12 cellular contexts compared by ENCODE assay signal in genomic region chr4:158860856-158861255, GRCh38.
DNase-seq lines count a peak whose midpoint lies in the region; ATAC-seq and TF ChIP-seq lines count a peak whose summit lies in the region.
"Had no signal": no experiment of that assay in that cellular context is flagged by ENCODE, and none has a peak within 500 bp of the region (broad histone marks: within the 10 kb centered on the region; RNA-seq: fewer than 3 reads in every experiment).

No MANE protein-coding gene starts in this region.

- intact Hi-C loops in CD8-positive, alpha-beta T cell (cut with DNase I, micrococcal nuclease), result no loop called here

- CTCF ChIA-PET in HEK293T (lab: Yijun Ruan, JAX), result interaction anchor here (0.6 to 1.7 kb wide), 3 partner anchors 9 to 370 kb away, joined by 4 to 7 read pairs (median 4); no protein-coding TSS in a partner anchor
- CTCF ChIA-PET in CD8-positive, alpha-beta T cell (lab: Charles Lee), result interaction anchor here (3.0 kb wide), 1 partner anchor 9 kb away, joined by 14 read pairs; no protein-coding TSS in a partner anchor

- no peak for TF ChIP-seq POLR2A in GM18505 (IDR thresholded peaks at IDR 0.05; ENCODE audit: borderline replicate concordance, extremely low read depth, insufficient read depth, insufficient read length)

- H3K36me3 Mint-ChIP-seq in CD8-positive, alpha-beta T cell, result peaks cover 48% of the 10 kb centered on the region

- no peaks in the 10 kb centered on the region for H3K27me3 Mint-ChIP-seq in CD8-positive, alpha-beta T cell (ENCODE audit: low read depth)

- no peaks in the 10 kb centered on the region for H3K9me3 ChIP-seq in CD8-positive, alpha-beta T cell (ENCODE audit: low read length)
- H3K9me3 ChIP-seq: colonic mucosa had no signal

- peak; percentile 68 for ATAC-seq in GM18505 (IDR thresholded peaks at IDR 0.05; ENCODE audit: unreplicated experiment)
- peak; percentile 80 for ATAC-seq in GM19452 (IDR thresholded peaks at IDR 0.05; ENCODE audit: unreplicated experiment)
- ATAC-seq in HG02852 (IDR thresholded peaks at IDR 0.05; ENCODE audit: unreplicated experiment), result peak; percentile 89
- ATAC-seq in HG03520 (IDR thresholded peaks at IDR 0.05; ENCODE audit: unreplicated experiment), result peak; percentile 76
- no peak for ATAC-seq in CD8-positive, alpha-beta T cell
- ATAC-seq: stimulated activated naive CD8-positive, alpha-beta T cell treated with anti-CD3 and anti-CD28 coated beads, Interleukin-15, Interleukin-2, amounts not matched to agents 100 U/mL and 50 U/mL, for 24 hours had no signal

- no peak overlapping the region for H3K27ac Mint-ChIP-seq in CD8-positive, alpha-beta T cell

- H3K4me3 Mint-ChIP-seq in CD8-positive, alpha-beta T cell, result no peak overlapping the region

- H3K36me3 ChIP-seq in CD8-positive, alpha-beta T cell (ENCODE audit: insufficient read depth, low read length), result no peaks in the 10 kb centered on the region

- H3K27me3 ChIP-seq in CD8-positive, alpha-beta T cell (ENCODE audit: insufficient read depth, low read length), result no peaks in the 10 kb centered on the region
- H3K27me3 ChIP-seq: colonic mucosa had no signal

- no peak for TF ChIP-seq CTCF in CD8-positive, alpha-beta T cell (IDR thresholded peaks at IDR 0.05)

- no peak overlapping the region for H3K27ac ChIP-seq in CD8-positive, alpha-beta T cell (ENCODE audit: low read depth, low read length)
- H3K27ac ChIP-seq: colonic mucosa had no signal

- no peaks in the 10 kb centered on the region for H3K4me1 ChIP-seq in CD8-positive, alpha-beta T cell (ENCODE audit: insufficient read depth, low read length)
- H3K4me1 ChIP-seq: colonic mucosa had no signal

- POLR2A ChIA-PET in HEK293T (lab: Yijun Ruan, JAX), result no interaction called here
- POLR2A ChIA-PET in CD8-positive, alpha-beta T cell (lab: Charles Lee), result no interaction called here

- no peaks in the 10 kb centered on the region for H3K4me1 Mint-ChIP-seq in CD8-positive, alpha-beta T cell (ENCODE audit: low read depth)

- no peak overlapping the region for H3K4me3 ChIP-seq in CD8-positive, alpha-beta T cell (ENCODE audit: low read depth, low read length)
- H3K4me3 ChIP-seq: colonic mucosa had no signal

- DNase-seq in HEK293T (ENCODE audit: extremely low spot score) (no peak), dedifferentiated amniotic fluid mesenchymal stem cell (ENCODE audit: extremely low spot score) (no peak)
- no peak for DNase-seq in stimulated activated CD4-positive, alpha-beta T cell treated with anti-CD3 and anti-CD28 coated beads, Interleukin-1b, Interleukin-23, amount 100 ng/mL, for 48 hours
- DNase-seq in CD8-positive, alpha-beta T cell, result no peak
- DNase-seq: activated naive CD4-positive, alpha-beta T cell; colonic mucosa; GDM1; stimulated activated naive CD8-positive, alpha-beta T cell treated with anti-CD3 and anti-CD28 coated beads, Interleukin-15, Interleukin-2, amounts not matched to agents 100 U/mL and 50 U/mL, for 24 hours had no signal

- no peaks in the 10 kb centered on the region for H3K9me3 Mint-ChIP-seq in CD8-positive, alpha-beta T cell

TF ChIP-seq in HEK293T, 16 proteins besides CTCF, POLR2A, EP300 and RAD21:
- TF ChIP-seq FOXK2 (IDR thresholded peaks at IDR 0.05) (no peak), ARNT (IDR thresholded peaks at IDR 0.05) (no peak), TARDBP (IDR thresholded peaks at IDR 0.05) (no peak), FOXA1 (IDR thresholded peaks at IDR 0.05) (no peak), BHLHE40 (IDR thresholded peaks at IDR 0.05; ENCODE audit: borderline replicate concordance) (no peak), FOXM1 (IDR thresholded peaks at IDR 0.05; ENCODE audit: borderline replicate concordance) (no peak), SP1 (IDR thresholded peaks at IDR 0.05) (no peak), HDGF (IDR thresholded peaks at IDR 0.05; ENCODE audit: borderline replicate concordance) (no peak), ZNF384 (IDR thresholded peaks at IDR 0.05) (no peak), ELF4 (IDR thresholded peaks at IDR 0.05) (no peak), L3MBTL2 (conservative IDR thresholded peaks at IDR 0.05) (no peak), NFRKB (IDR thresholded peaks at IDR 0.05) (no peak), SUZ12 (IDR thresholded peaks at IDR 0.05) (no peak), LEF1 (IDR thresholded peaks at IDR 0.05; ENCODE audit: borderline replicate concordance) (no peak), CTBP1 (IDR thresholded peaks at IDR 0.05; ENCODE audit: borderline replicate concordance) (no peak)
- TF ChIP-seq, protein P1, sequence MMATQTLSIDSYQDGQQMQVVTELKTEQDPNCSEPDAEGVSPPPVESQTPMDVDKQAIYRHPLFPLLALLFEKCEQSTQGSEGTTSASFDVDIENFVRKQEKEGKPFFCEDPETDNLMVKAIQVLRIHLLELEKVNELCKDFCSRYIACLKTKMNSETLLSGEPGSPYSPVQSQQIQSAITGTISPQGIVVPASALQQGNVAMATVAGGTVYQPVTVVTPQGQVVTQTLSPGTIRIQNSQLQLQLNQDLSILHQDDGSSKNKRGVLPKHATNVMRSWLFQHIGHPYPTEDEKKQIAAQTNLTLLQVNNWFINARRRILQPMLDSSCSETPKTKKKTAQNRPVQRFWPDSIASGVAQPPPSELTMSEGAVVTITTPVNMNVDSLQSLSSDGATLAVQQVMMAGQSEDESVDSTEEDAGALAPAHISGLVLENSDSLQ (IDR thresholded peaks at IDR 0.05), result no peak
TF ChIP-seq in HEK293T: peak in this region for 0.
